In genomic region chr17:77719806-77720205, GRCh38 we compare ENCODE assay signal across 11 cellular contexts.
DNase-seq lines count a peak whose midpoint lies in the region; ATAC-seq and TF ChIP-seq lines count a peak whose summit lies in the region.
"Had no signal": no experiment of that assay in that cellular context is flagged by ENCODE, and none has a peak within 500 bp of the region (broad histone marks: within the 10 kb centered on the region; RNA-seq: fewer than 3 reads in every experiment).

No MANE protein-coding gene starts in this region.

- no peak overlapping the region for H3K4me3 Mint-ChIP-seq in activated CD8-positive, alpha-beta T cell treated with anti-CD3 and anti-CD28 coated beads, Interleukin-2, amount 10 ng/mL, durations not matched to agents 7 days and 5 days
- H3K4me3 Mint-ChIP-seq in activated CD8-positive, alpha-beta T cell treated with anti-CD3 and anti-CD28 coated beads for 36 hours: no peak overlapping the region
- no peak overlapping the region for H3K4me3 Mint-ChIP-seq in H9
- H3K4me3 Mint-ChIP-seq: CD4-positive, CD25-positive, alpha-beta regulatory T cell had no signal

- H3K4me3 ChIP-seq in neuronal stem cell (ENCODE audit: low read length in 2 of 2) (no peak overlapping the region), upper lobe of right lung (no peak overlapping the region)
- H3K4me3 ChIP-seq: BLaER1 treated with 17β-estradiol and CSF1 and Interleukin-3, amounts not matched to agents 10 nM and 100 nM had no signal

- H2AFZ ChIP-seq in H9 (ENCODE audit: low read length) (no peak overlapping the region), neuronal stem cell (ENCODE audit: low read length) (no peak overlapping the region)

- H3K27ac Mint-ChIP-seq in activated CD8-positive, alpha-beta T cell treated with anti-CD3 and anti-CD28 coated beads, Interleukin-2, amount 10 ng/mL, durations not matched to agents 7 days and 5 days: no peak overlapping the region
- no peak overlapping the region for H3K27ac Mint-ChIP-seq in activated CD8-positive, alpha-beta T cell treated with anti-CD3 and anti-CD28 coated beads for 36 hours
- H3K27ac Mint-ChIP-seq in H9: peak overlapping the region in 1 of 3 experiments; percentile 23; a peak in 1 of 7 replicates
- H3K27ac Mint-ChIP-seq: CD4-positive, CD25-positive, alpha-beta regulatory T cell had no signal

- H3K27me3 Mint-ChIP-seq in activated CD8-positive, alpha-beta T cell treated with anti-CD3 and anti-CD28 coated beads, Interleukin-2, amount 10 ng/mL, durations not matched to agents 7 days and 5 days (ENCODE audit: low read depth): peaks cover 14% of the 10 kb centered on the region
- H3K27me3 Mint-ChIP-seq in activated CD8-positive, alpha-beta T cell treated with anti-CD3 and anti-CD28 coated beads for 36 hours: no peaks in the 10 kb centered on the region
- H3K27me3 Mint-ChIP-seq in H9 (ENCODE audit: low read depth): peaks cover 44% of the 10 kb centered on the region

- H4K5ac ChIP-seq in H9 (ENCODE audit: insufficient read length, low read depth, low read length): no peak overlapping the region

- no peak overlapping the region for H2BK20ac ChIP-seq in H9 (ENCODE audit: low read depth, low read length, poor library complexity, severe bottlenecking)

- H3K27me3 ChIP-seq in H9 (ENCODE audit: insufficient read depth, low read length): no peaks in the 10 kb centered on the region
- peaks cover 0 to 3% (median 0%) of the 10 kb centered on the region in 3 experiments for H3K27me3 ChIP-seq in neuronal stem cell (ENCODE audit: control insufficient read depth in 3 of 3, insufficient read depth in 3 of 3, low read depth in 1 of 3, low read length in 3 of 3)
- no peaks in the 10 kb centered on the region for H3K27me3 ChIP-seq in upper lobe of right lung

- no peak for TF ChIP-seq CTCF in activated CD8-positive, alpha-beta T cell treated with anti-CD3 and anti-CD28 coated beads for 36 hours (IDR thresholded peaks at IDR 0.05)
- TF ChIP-seq CTCF in H9 (conservative IDR thresholded peaks at IDR 0.05): no peak
- no peak for TF ChIP-seq CTCF in upper lobe of right lung (IDR thresholded peaks at IDR 0.05)

- H3K27ac ChIP-seq in H9 (ENCODE audit: insufficient read length, low read depth, low read length): no peak overlapping the region
- H3K27ac ChIP-seq in neuronal stem cell (replicated peaks; ENCODE audit: low read length): no peak overlapping the region
- H3K27ac ChIP-seq in upper lobe of right lung: no peak overlapping the region
- H3K27ac ChIP-seq: BLaER1 treated with 17β-estradiol and CSF1 and Interleukin-3, amounts not matched to agents 10 nM and 100 nM had no signal

- intact Hi-C loops in activated CD8-positive, alpha-beta T cell treated with anti-CD3 and anti-CD28 coated beads for 36 hours (cut with micrococcal nuclease): no loop called here
- intact Hi-C loops in upper lobe of right lung (cut with DNase I): no loop called here

- H3K4me1 Mint-ChIP-seq in activated CD8-positive, alpha-beta T cell treated with anti-CD3 and anti-CD28 coated beads, Interleukin-2, amount 10 ng/mL, durations not matched to agents 7 days and 5 days (ENCODE audit: low read depth): no peaks in the 10 kb centered on the region
- no peaks in the 10 kb centered on the region for H3K4me1 Mint-ChIP-seq in activated CD8-positive, alpha-beta T cell treated with anti-CD3 and anti-CD28 coated beads for 36 hours (ENCODE audit: low read depth)
- peaks cover 49 to 54% of the 10 kb centered on the region in 2 experiments for H3K4me1 Mint-ChIP-seq in H9

- H3K9me3 ChIP-seq in H9 (ENCODE audit: control insufficient read depth, low read depth, low read length): no peaks in the 10 kb centered on the region
- peaks cover 5 to 6% of the 10 kb centered on the region in 2 donors for H3K9me3 ChIP-seq in neuronal stem cell (replicated peaks in 1 of 2; ENCODE audit: control insufficient read depth in 2 of 2, insufficient read depth in 1 of 2, low read depth in 1 of 2, low read length in 2 of 2)
- H3K9me3 ChIP-seq in upper lobe of right lung: no peaks in the 10 kb centered on the region

- H4K8ac ChIP-seq in H9 (replicated peaks; ENCODE audit: insufficient read length, low read depth, low read length) (no peak overlapping the region), neuronal stem cell (ENCODE audit: low read depth, low read length) (no peak overlapping the region)

- H3T11ph ChIP-seq in H9 (ENCODE audit: low read length): no peak overlapping the region

- DNase-seq in activated CD8-positive, alpha-beta T cell treated with anti-CD3 and anti-CD28 coated beads, Interleukin-2, amount 10 ng/mL, durations not matched to agents 7 days and 5 days: peak; percentile 10
- no peak for DNase-seq in activated CD8-positive, alpha-beta T cell treated with anti-CD3 and anti-CD28 coated beads for 36 hours
- DNase-seq in H9 (peak; percentile 14), ecto neural progenitor cell (ENCODE audit: low spot score) (peak; percentile 29), neuronal stem cell (ENCODE audit: low spot score) (no peak), upper lobe of right lung (no peak)
- DNase-seq: ACHN; CD4-positive, CD25-positive, alpha-beta regulatory T cell had no signal

- H2AK5ac ChIP-seq in H9 (ENCODE audit: insufficient read length, low read length) (no peak overlapping the region), neuronal stem cell (ENCODE audit: low read depth, low read length) (no peak overlapping the region)

- no peak overlapping the region for H4K91ac ChIP-seq in H9 (ENCODE audit: insufficient read length, low read depth, low read length)
- H4K91ac ChIP-seq in neuronal stem cell (ENCODE audit: low read depth, low read length, poor library complexity): no peak overlapping the region

- H3K36me3 Mint-ChIP-seq in activated CD8-positive, alpha-beta T cell treated with anti-CD3 and anti-CD28 coated beads, Interleukin-2, amount 10 ng/mL, durations not matched to agents 7 days and 5 days (ENCODE audit: low read depth): no peaks in the 10 kb centered on the region
- H3K36me3 Mint-ChIP-seq in activated CD8-positive, alpha-beta T cell treated with anti-CD3 and anti-CD28 coated beads for 36 hours (ENCODE audit: low read depth): no peaks in the 10 kb centered on the region
- H3K36me3 Mint-ChIP-seq in H9 (ENCODE audit: insufficient read depth in 1 of 3, low read depth in 3 of 3): peaks cover 8 to 22% (median 10%) of the 10 kb centered on the region in 3 experiments; a peak in 6 of 7 replicates
- H3K36me3 Mint-ChIP-seq: CD4-positive, CD25-positive, alpha-beta regulatory T cell had no signal

- no peak overlapping the region for H3K14ac ChIP-seq in H9 (ENCODE audit: insufficient read depth, low read length)
- H3K14ac ChIP-seq in neuronal stem cell (ENCODE audit: low read length): no peak overlapping the region

- H2BK15ac ChIP-seq in H9 (ENCODE audit: low read depth, low read length) (no peak overlapping the region), neuronal stem cell (ENCODE audit: low read length) (no peak overlapping the region)

- H3K23ac ChIP-seq in H9 (ENCODE audit: insufficient read length, low read depth, low read length): no peak overlapping the region
- H3K23ac ChIP-seq in neuronal stem cell (ENCODE audit: low read depth, low read length, poor library complexity): no peak overlapping the region

- no peaks in the 10 kb centered on the region for H3K79me1 ChIP-seq in H9 (ENCODE audit: insufficient read depth, low read depth, low read length, poor library complexity, severe bottlenecking)
- peaks cover 5% of the 10 kb centered on the region for H3K79me1 ChIP-seq in neuronal stem cell (ENCODE audit: low read depth, low read length)

- peaks cover 6% of the 10 kb centered on the region for H3K9me3 Mint-ChIP-seq in activated CD8-positive, alpha-beta T cell treated with anti-CD3 and anti-CD28 coated beads, Interleukin-2, amount 10 ng/mL, durations not matched to agents 7 days and 5 days (ENCODE audit: insufficient read depth)
- H3K9me3 Mint-ChIP-seq in activated CD8-positive, alpha-beta T cell treated with anti-CD3 and anti-CD28 coated beads for 36 hours: peaks cover 3% of the 10 kb centered on the region
- H3K9me3 Mint-ChIP-seq in H9: peaks cover 22 to 25% of the 10 kb centered on the region in 2 experiments

- H3K36me3 ChIP-seq in neuronal stem cell (replicated peaks in 1 of 2; ENCODE audit: control insufficient read depth in 2 of 2, insufficient read depth in 2 of 2, low read length in 2 of 2) (peaks cover 0 to 3% of the 10 kb centered on the region in 2 donors), upper lobe of right lung (no peaks in the 10 kb centered on the region)
- H3K36me3 ChIP-seq: BLaER1 treated with 17β-estradiol and CSF1 and Interleukin-3, amounts not matched to agents 10 nM and 100 nM had no signal

- H3K4ac ChIP-seq in H9 (ENCODE audit: low read depth, low read length) (no peak overlapping the region), neuronal stem cell (ENCODE audit: low read length) (no peak overlapping the region)

- no peak for ATAC-seq in activated CD8-positive, alpha-beta T cell treated with anti-CD3 and anti-CD28 coated beads, Interleukin-2, amount 10 ng/mL, durations not matched to agents 7 days and 5 days
- ATAC-seq in activated CD8-positive, alpha-beta T cell treated with anti-CD3 and anti-CD28 coated beads for 36 hours: no peak
- ATAC-seq in esophagus mucosa (no peak), upper lobe of right lung (no peak)
- ATAC-seq: HCT116 had no signal

- H2BK12ac ChIP-seq in H9 (ENCODE audit: insufficient read length, low read depth, low read length): no peak overlapping the region
- no peak overlapping the region for H2BK12ac ChIP-seq in neuronal stem cell (ENCODE audit: low read length)

- no peak overlapping the region for H3K9ac ChIP-seq in H9 (ENCODE audit: extremely low read depth, insufficient read length, low read length)
- no peak overlapping the region for H3K9ac ChIP-seq in neuronal stem cell (ENCODE audit: low read depth, low read length, poor library complexity)
- H3K9ac ChIP-seq: BLaER1 treated with 17β-estradiol and CSF1 and Interleukin-3, amounts not matched to agents 10 nM and 100 nM had no signal

- H4K20me1 ChIP-seq in H9 (ENCODE audit: control insufficient read depth, insufficient read depth, insufficient read length): no peaks in the 10 kb centered on the region
- H4K20me1 ChIP-seq: BLaER1 treated with 17β-estradiol and CSF1 and Interleukin-3, amounts not matched to agents 10 nM and 100 nM had no signal

- no peak overlapping the region for H3K56ac ChIP-seq in H9 (ENCODE audit: insufficient read length, low read depth, low read length)

- H3K23me2 ChIP-seq in H9 (ENCODE audit: insufficient read length, low read depth, low read length, poor library complexity, severe bottlenecking): no peaks in the 10 kb centered on the region

- no peak overlapping the region for H2BK5ac ChIP-seq in H9 (ENCODE audit: insufficient read length, low read length)
- no peak overlapping the region for H2BK5ac ChIP-seq in neuronal stem cell (ENCODE audit: low read length)

- WGBS in H9 (ENCODE audit: extremely low coverage, insufficient read length, low lambda C conversion rate): no CpG with 5 or more reads among the region's 4 CpGs
- no CpG with 5 or more reads among the region's 4 CpGs for WGBS in neuronal stem cell (ENCODE audit: extremely low coverage in 2 of 2, insufficient read length in 2 of 2, insufficient replicate concordance in 1 of 2), 2 donors

- H3K18ac ChIP-seq in H9 (ENCODE audit: insufficient read length, low read depth, low read length) (no peak overlapping the region), neuronal stem cell (ENCODE audit: low read length) (peak overlapping the region; percentile 49)

- H3K4me1 ChIP-seq in H9 (ENCODE audit: insufficient read depth, low read length): no peaks in the 10 kb centered on the region; the same call in 1 of the 2 replicates
- H3K4me1 ChIP-seq in neuronal stem cell (ENCODE audit: control insufficient read depth in 2 of 2, insufficient read depth in 1 of 2, low read depth in 1 of 2, low read length in 2 of 2): peaks cover 0 to 10% of the 10 kb centered on the region in 2 donors
- H3K4me1 ChIP-seq in upper lobe of right lung: no peaks in the 10 kb centered on the region

- H3K4me2 ChIP-seq in H9 (ENCODE audit: insufficient read depth, insufficient read length, low read length) (no peak overlapping the region), neuronal stem cell (ENCODE audit: insufficient read depth, low read length, poor library complexity, severe bottlenecking) (no peak overlapping the region)
- H3K4me2 ChIP-seq: BLaER1 treated with 17β-estradiol and CSF1 and Interleukin-3, amounts not matched to agents 10 nM and 100 nM had no signal

- no peaks in the 10 kb centered on the region for H3K79me2 ChIP-seq in H9 (ENCODE audit: insufficient read depth, low read length)

- CTCF ChIA-PET in activated CD8-positive, alpha-beta T cell treated with anti-CD3 and anti-CD28 coated beads, Interleukin-2, amount 10 ng/mL, durations not matched to agents 7 days and 5 days (lab: Charles Lee): interaction anchor here (1.0 kb wide), 1 partner anchor 9 kb away, joined by 3 read pairs; no protein-coding TSS in a partner anchor
- CTCF ChIA-PET in activated CD8-positive, alpha-beta T cell treated with anti-CD3 and anti-CD28 coated beads for 36 hours (lab: Charles Lee): no interaction called here

- POLR2A ChIA-PET in activated CD8-positive, alpha-beta T cell treated with anti-CD3 and anti-CD28 coated beads, Interleukin-2, amount 10 ng/mL, durations not matched to agents 7 days and 5 days (lab: Charles Lee): no interaction called here
- POLR2A ChIA-PET in activated CD8-positive, alpha-beta T cell treated with anti-CD3 and anti-CD28 coated beads for 36 hours (lab: Charles Lee): interaction anchor here (1.1 kb wide), 1 partner anchor 12 kb away, joined by 4 read pairs; no protein-coding TSS in a partner anchor

- H2BK120ac ChIP-seq in H9 (ENCODE audit: low read depth, low read length, poor library complexity, severe bottlenecking) (no peak overlapping the region), neuronal stem cell (ENCODE audit: low read depth, low read length) (no peak overlapping the region)

Comparison
In these comparisons a context has a peak if more than half of its experiments do, and no peak if none do; other contexts are left out.
1. DNase-seq: peak in activated CD8-positive, alpha-beta T cell treated with anti-CD3 and anti-CD28 coated beads, Interleukin-2, amount 10 ng/mL, durations not matched to agents 7 days and 5 days (single experiment), H9 (single experiment) and ecto neural progenitor cell (single experiment); none in activated CD8-positive, alpha-beta T cell treated with anti-CD3 and anti-CD28 coated beads for 36 hours (single experiment), neuronal stem cell (single experiment) and upper lobe of right lung (single experiment).